ENCODE assay signal across 15 cellular contexts in the genomic region with DNA sequence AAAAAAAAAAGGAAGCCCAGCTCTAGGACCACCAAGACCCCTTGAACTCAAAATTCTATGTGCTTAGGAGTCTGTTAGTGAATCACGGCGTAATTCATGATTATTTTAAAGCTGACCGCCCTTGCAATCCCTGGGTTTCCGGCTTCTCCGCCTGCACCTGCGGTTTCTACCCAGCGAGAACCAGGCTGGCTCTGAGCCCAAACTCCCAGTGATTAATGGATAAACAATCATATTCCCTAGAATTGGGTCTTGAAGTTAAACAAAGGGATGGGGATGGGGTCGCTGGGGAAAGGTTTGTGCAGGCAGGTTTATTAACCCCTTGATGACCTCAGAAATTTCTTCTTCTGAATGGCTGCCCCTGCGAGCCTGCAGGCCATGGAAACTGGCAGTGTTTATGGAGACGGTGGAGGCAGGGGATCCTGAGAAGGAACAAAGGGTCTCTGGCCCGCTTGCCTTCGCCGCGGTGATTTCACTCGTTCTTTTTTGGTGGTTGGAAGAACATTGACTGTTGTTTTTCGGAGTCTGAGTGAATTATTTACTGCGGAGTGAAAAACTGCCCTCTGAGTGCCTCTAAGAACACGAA.
DNase-seq lines count a peak whose midpoint lies in the region; ATAC-seq and TF ChIP-seq lines count a peak whose summit lies in the region.
"Had no signal": no experiment of that assay in that cellular context is flagged by ENCODE, and none has a peak within 500 bp of the region (broad histone marks: within the 10 kb centered on the region; RNA-seq: fewer than 3 reads in every experiment).

No MANE protein-coding gene starts in this region.

- H3K4ac ChIP-seq in mesendoderm (ENCODE audit: low read depth, low read length) = no peak overlapping the region

- H3K36me3 Mint-ChIP-seq in nephron (ENCODE audit: low read depth) = no peaks in the 10 kb centered on the region
- H3K36me3 Mint-ChIP-seq: activated naive CD4-positive, alpha-beta T cell treated with anti-CD3 and anti-CD28 coated beads, Interleukin-2, amount 10 ng/mL, durations not matched to agents 7 days and 5 days; naive thymus-derived CD8-positive, alpha-beta T cell had no signal

- no peak overlapping the region for H3K27ac ChIP-seq in mesendoderm (ENCODE audit: low read depth, low read length)
- H3K27ac ChIP-seq: body of pancreas, right atrium auricular region had no signal

- H3K23ac ChIP-seq in mesendoderm (ENCODE audit: low read length) = no peak overlapping the region

- no peak overlapping the region for H4K5ac ChIP-seq in mesendoderm (ENCODE audit: low read length)

- H3K9me3 Mint-ChIP-seq in nephron = peaks cover 8% of the 10 kb centered on the region
- H3K9me3 Mint-ChIP-seq: activated naive CD4-positive, alpha-beta T cell treated with anti-CD3 and anti-CD28 coated beads, Interleukin-2, amount 10 ng/mL, durations not matched to agents 7 days and 5 days had no signal

- H3K27me3 ChIP-seq in mesendoderm (ENCODE audit: insufficient read depth, low read length, poor library complexity) = no peaks in the 10 kb centered on the region
- H3K27me3 ChIP-seq: right atrium auricular region had no signal

- H3K4me3 ChIP-seq in mesendoderm (ENCODE audit: low read length) = no peak overlapping the region
- H3K4me3 ChIP-seq: body of pancreas, right atrium auricular region had no signal

- no peak overlapping the region for H3K4me2 ChIP-seq in mesendoderm (ENCODE audit: low read length)

- H2AK5ac ChIP-seq in mesendoderm (ENCODE audit: low read length) = no peak overlapping the region

- H2BK120ac ChIP-seq in mesendoderm (ENCODE audit: low read depth, low read length) = no peak overlapping the region

- peaks cover 19% of the 10 kb centered on the region for H3K4me1 Mint-ChIP-seq in nephron
- H3K4me1 Mint-ChIP-seq: activated naive CD4-positive, alpha-beta T cell treated with anti-CD3 and anti-CD28 coated beads, Interleukin-2, amount 10 ng/mL, durations not matched to agents 7 days and 5 days had no signal

- TF ChIP-seq CTCF in nephron (IDR thresholded peaks at IDR 0.05; ENCODE audit: unreplicated experiment in 3 of 3) = no peak

- H3K4me1 ChIP-seq in mesendoderm (ENCODE audit: control insufficient read depth, low read depth, low read length) = no peaks in the 10 kb centered on the region
- H3K4me1 ChIP-seq: body of pancreas, right atrium auricular region had no signal

- H3K27ac Mint-ChIP-seq in nephron = peak overlapping the region; percentile 92 to 95 (median 94)
- H3K27ac Mint-ChIP-seq: activated naive CD4-positive, alpha-beta T cell treated with anti-CD3 and anti-CD28 coated beads, Interleukin-2, amount 10 ng/mL, durations not matched to agents 7 days and 5 days; T-helper 1 cell treated with Interleukin-12 subunit alpha and Interleukin-12 subunit beta and Interleukin-4 antibody, amounts not matched to agents 30 μg/mL and 1 μg/mL, for 36 hours had no signal

- H3K27me3 Mint-ChIP-seq in nephron (ENCODE audit: low read depth) = peaks cover 32% of the 10 kb centered on the region
- H3K27me3 Mint-ChIP-seq: activated naive CD4-positive, alpha-beta T cell treated with anti-CD3 and anti-CD28 coated beads, Interleukin-2, amount 10 ng/mL, durations not matched to agents 7 days and 5 days had no signal

- ATAC-seq in GM19455 (IDR thresholded peaks at IDR 0.05; ENCODE audit: unreplicated experiment) = no peak
- ATAC-seq: body of pancreas; naive thymus-derived CD8-positive, alpha-beta T cell had no signal

- no peaks in the 10 kb centered on the region for H3K36me3 ChIP-seq in mesendoderm (ENCODE audit: control insufficient read depth, insufficient read depth, low read length)
- H3K36me3 ChIP-seq: right atrium auricular region had no signal

- no CpG with 5 or more reads among the region's 18 CpGs for WGBS in mesendoderm (ENCODE audit: extremely low coverage, insufficient coverage, low lambda C conversion rate)

- no peak overlapping the region for H4K8ac ChIP-seq in mesendoderm (ENCODE audit: low read depth, low read length)

- no peak overlapping the region for H3K18ac ChIP-seq in mesendoderm (ENCODE audit: low read length)

- no peak overlapping the region for H2BK15ac ChIP-seq in mesendoderm (replicated peaks; ENCODE audit: low read depth)

- H2BK5ac ChIP-seq in mesendoderm (ENCODE audit: low read length) = no peak overlapping the region

- no peaks in the 10 kb centered on the region for H3K79me1 ChIP-seq in mesendoderm (ENCODE audit: low read length)

- H3K9ac ChIP-seq in mesendoderm (ENCODE audit: low read length) = no peak overlapping the region

- DNase-seq in DMS79 (lab: John Stamatoyannopoulos, UW) = peak; percentile 49
- DNase-seq in NCI-H2029 treated with DMSO at 0.1 percent for 48 hours (lab: John Stamatoyannopoulos, UW) = peak; percentile 75
- DNase-seq in SHP77 (lab: John Stamatoyannopoulos, UW) = peak; percentile 70 to 76
- no peak for DNase-seq in activated CD8-positive, alpha-beta memory T cell treated with anti-CD3 and anti-CD28 coated beads, Interleukin-2, amount 50 U/mL, for 4 hours
- DNase-seq in mesendoderm = no peak
- DNase-seq in activated CD4-positive, CD25-positive, alpha-beta regulatory T cell (lab: John Stamatoyannopoulos, UW) = no peak
- DNase-seq: activated naive CD4-positive, alpha-beta T cell treated with anti-CD3 and anti-CD28 coated beads, Interleukin-2, amount 10 ng/mL, durations not matched to agents 7 days and 5 days; effector CD4-positive, alpha-beta T cell; hypothalamus; naive thymus-derived CD8-positive, alpha-beta T cell had no signal

- no peak overlapping the region for H3K56ac ChIP-seq in mesendoderm (ENCODE audit: low read length)

- peak overlapping the region in 1 of 3 experiments; percentile 13 for H3K4me3 Mint-ChIP-seq in nephron
- H3K4me3 Mint-ChIP-seq: activated naive CD4-positive, alpha-beta T cell treated with anti-CD3 and anti-CD28 coated beads, Interleukin-2, amount 10 ng/mL, durations not matched to agents 7 days and 5 days; naive thymus-derived CD8-positive, alpha-beta T cell; T-helper 1 cell treated with Interleukin-12 subunit alpha and Interleukin-12 subunit beta and Interleukin-4 antibody, amounts not matched to agents 30 μg/mL and 1 μg/mL, for 36 hours had no signal

- no peaks in the 10 kb centered on the region for H3K79me2 ChIP-seq in mesendoderm (ENCODE audit: control insufficient read depth, insufficient read depth, low read length)

Comparison
In these comparisons a context has a peak if more than half of its experiments do, and no peak if none do; other contexts are left out.
1. DNase-seq: peak in DMS79 (single experiment), NCI-H2029 treated with DMSO at 0.1 percent for 48 hours (single experiment) and SHP77 (2 of 2); none in activated CD8-positive, alpha-beta memory T cell treated with anti-CD3 and anti-CD28 coated beads, Interleukin-2, amount 50 U/mL, for 4 hours (single experiment), mesendoderm (single experiment) and activated CD4-positive, CD25-positive, alpha-beta regulatory T cell (0 of 4).